Comparison of ENCODE assay signal across 1 cellular context in genomic region chr12:32755654-32756475, GRCh38.
TF ChIP-seq lines count a peak whose summit lies in the region.

Gene YARS2, minus strand, starts transcription at chr12:32755897. Its CDS starts 23 bp downstream, at chr12:32755874.

TF ChIP-seq in HepG2, 621 proteins besides CTCF, POLR2A, EP300 and RAD21 (continued from another document and continues in another):
- TF ChIP-seq ZNF639 (CRISPR knock-in tag; conservative IDR thresholded peaks at IDR 0.05) (no peak), ZNF724P (CRISPR knock-in tag; IDR thresholded peaks at IDR 0.05; ENCODE audit: borderline replicate concordance) (no peak), FOXK2 (IDR thresholded peaks at IDR 0.05) (no peak), ZNF784 (CRISPR knock-in tag; IDR thresholded peaks at IDR 0.05; ENCODE audit: borderline replicate concordance) (0 out of 2 replicates have a peak, but pooled peaks have one; percentile 47), ZBTB21 (CRISPR knock-in tag; IDR thresholded peaks at IDR 0.05) (no peak), TCF7L2 (IDR thresholded peaks at IDR 0.05; ENCODE audit: low read depth, low read length) (no peak), TGIF2 (CRISPR knock-in tag; IDR thresholded peaks at IDR 0.05) (no peak; the same call in none of the 2 replicates), RELA (CRISPR knock-in tag; IDR thresholded peaks at IDR 0.05) (peak; percentile 64; the same call in 1 of the 2 replicates), ADNP (CRISPR knock-in tag; IDR thresholded peaks at IDR 0.05) (no peak), ARNT2 (CRISPR knock-in tag; IDR thresholded peaks at IDR 0.05; ENCODE audit: low read depth) (no peak), ZFP41 (CRISPR knock-in tag; IDR thresholded peaks at IDR 0.05; ENCODE audit: borderline replicate concordance) (no peak), KMT2A (CRISPR knock-in tag; IDR thresholded peaks at IDR 0.05) (no peak), ZNF629 (CRISPR knock-in tag; conservative IDR thresholded peaks at IDR 0.05) (no peak), ZNF644 (CRISPR knock-in tag; IDR thresholded peaks at IDR 0.05; ENCODE audit: low read depth) (no peak), SRF (IDR thresholded peaks at IDR 0.05; ENCODE audit: low read depth, low read length) (no peak), NR1H2 (CRISPR knock-in tag; IDR thresholded peaks at IDR 0.05; ENCODE audit: borderline replicate concordance, low read depth) (no peak), SNAI1 (CRISPR knock-in tag; IDR thresholded peaks at IDR 0.05; ENCODE audit: borderline replicate concordance) (0 out of 2 replicates have a peak, but pooled peaks have one; percentile 53), SMC3 (IDR thresholded peaks at IDR 0.05; ENCODE audit: low read length) (peak; percentile 86), MIER2 (CRISPR knock-in tag; IDR thresholded peaks at IDR 0.05) (peak; percentile 16; the same call in 1 of the 2 replicates), IKZF1 (IDR thresholded peaks at IDR 0.05) (no peak), ARNTL (CRISPR knock-in tag; IDR thresholded peaks at IDR 0.05) (no peak; the same call in 1 of the 2 replicates), CBX5 (CRISPR knock-in tag; IDR thresholded peaks at IDR 0.05; ENCODE audit: borderline replicate concordance) (no peak; the same call in 1 of the 2 replicates), NFE2 (CRISPR knock-in tag; IDR thresholded peaks at IDR 0.05) (no peak), TAF15 (IDR thresholded peaks at IDR 0.05; ENCODE audit: low read depth, low read length, poor library complexity, severe bottlenecking) (no peak), ZNF501 (CRISPR knock-in tag; IDR thresholded peaks at IDR 0.05) (no peak; the same call in 1 of the 2 replicates), ZNF333 (CRISPR knock-in tag; IDR thresholded peaks at IDR 0.05; ENCODE audit: borderline replicate concordance) (no peak; the same call in 1 of the 2 replicates), ZNF704 (CRISPR knock-in tag; IDR thresholded peaks at IDR 0.05; ENCODE audit: borderline replicate concordance) (peak; percentile 43; the same call in 1 of the 2 replicates), THYN1 (CRISPR knock-in tag; IDR thresholded peaks at IDR 0.05; ENCODE audit: borderline replicate concordance, low read depth) (no peak), ZFAT (CRISPR knock-in tag; conservative IDR thresholded peaks at IDR 0.05) (no peak), NKX3-1 (CRISPR knock-in tag; IDR thresholded peaks at IDR 0.05) (no peak; the same call in 1 of the 2 replicates), SRSF9 (IDR thresholded peaks at IDR 0.05; ENCODE audit: borderline replicate concordance, insufficient read depth, low read depth, low read length, poor library complexity, severe bottlenecking) (no peak), CAMTA2 (CRISPR knock-in tag; IDR thresholded peaks at IDR 0.05; ENCODE audit: borderline replicate concordance) (no peak), KDM3A (CRISPR knock-in tag; IDR thresholded peaks at IDR 0.05; ENCODE audit: low read depth) (no peak), ATRX (CRISPR knock-in tag; IDR thresholded peaks at IDR 0.05; ENCODE audit: borderline replicate concordance) (no peak), STAT5B (CRISPR knock-in tag; IDR thresholded peaks at IDR 0.05) (no peak), TBX2 (CRISPR knock-in tag; IDR thresholded peaks at IDR 0.05; ENCODE audit: borderline replicate concordance) (peak; percentile 42; the same call in 1 of the 2 replicates), MXI1 (IDR thresholded peaks at IDR 0.05; ENCODE audit: borderline replicate concordance, low read depth, low read length) (peak; percentile 34; the same call in 1 of the 3 replicates), ZMYM2 (CRISPR knock-in tag; IDR thresholded peaks at IDR 0.05) (no peak), ZNF441 (CRISPR knock-in tag; IDR thresholded peaks at IDR 0.05; ENCODE audit: borderline replicate concordance) (peak; percentile 50; the same call in 1 of the 2 replicates), SPEN (CRISPR knock-in tag; IDR thresholded peaks at IDR 0.05; ENCODE audit: low read depth) (0 out of 2 replicates have a peak, but pooled peaks have one; percentile 6), TFE3 (CRISPR knock-in tag; IDR thresholded peaks at IDR 0.05) (no peak), TBL1XR1 (IDR thresholded peaks at IDR 0.05; ENCODE audit: borderline replicate concordance, low read length, partially characterized antibody) (no peak), FOXP1 (IDR thresholded peaks at IDR 0.05) (no peak), FOXP1 (CRISPR knock-in tag; IDR thresholded peaks at IDR 0.05) (0 out of 2 replicates have a peak, but pooled peaks have one; percentile 7), ZNF34 (CRISPR knock-in tag; IDR thresholded peaks at IDR 0.05; ENCODE audit: borderline replicate concordance) (no peak), MEIS1 (CRISPR knock-in tag; IDR thresholded peaks at IDR 0.05; ENCODE audit: borderline replicate concordance) (no peak), TAF1 (CRISPR knock-in tag; IDR thresholded peaks at IDR 0.05) (peak; percentile 96), ZNF772 (CRISPR knock-in tag; IDR thresholded peaks at IDR 0.05) (peak; percentile 16), HNF4A (CRISPR knock-in tag; IDR thresholded peaks at IDR 0.05) (no peak), BRCA1 (CRISPR knock-in tag; IDR thresholded peaks at IDR 0.05) (no peak), ZNF17 (CRISPR knock-in tag; IDR thresholded peaks at IDR 0.05) (no peak), ZBTB25 (CRISPR knock-in tag; IDR thresholded peaks at IDR 0.05) (no peak), ZNF670 (CRISPR knock-in tag; IDR thresholded peaks at IDR 0.05; ENCODE audit: borderline replicate concordance) (no peak), GPN1 (CRISPR knock-in tag; IDR thresholded peaks at IDR 0.05; ENCODE audit: borderline replicate concordance) (no peak), REXO4 (CRISPR knock-in tag; IDR thresholded peaks at IDR 0.05; ENCODE audit: borderline replicate concordance) (no peak), FOXK1 (CRISPR knock-in tag; IDR thresholded peaks at IDR 0.05; ENCODE audit: borderline replicate concordance, low read depth) (no peak; the same call in 1 of the 2 replicates), KLF15 (CRISPR knock-in tag; IDR thresholded peaks at IDR 0.05; ENCODE audit: borderline replicate concordance) (no peak), BRD4 (CRISPR knock-in tag; IDR thresholded peaks at IDR 0.05) (peak; percentile 11; the same call in 1 of the 2 replicates), ZNF850 (CRISPR knock-in tag; conservative IDR thresholded peaks at IDR 0.05) (no peak), GMEB1 (CRISPR knock-in tag; IDR thresholded peaks at IDR 0.05; ENCODE audit: borderline replicate concordance) (peak; percentile 68; the same call in 1 of the 2 replicates), SMARCE1 (IDR thresholded peaks at IDR 0.05; ENCODE audit: borderline replicate concordance) (no peak), KAT8 (CRISPR knock-in tag; IDR thresholded peaks at IDR 0.05) (peak; percentile 91), ZFY (CRISPR knock-in tag; IDR thresholded peaks at IDR 0.05) (peak; percentile 81), FUBP1 (CRISPR knock-in tag; IDR thresholded peaks at IDR 0.05; ENCODE audit: borderline replicate concordance) (no peak), TRIM24 (CRISPR knock-in tag; IDR thresholded peaks at IDR 0.05) (no peak), PHB2 (IDR thresholded peaks at IDR 0.05; ENCODE audit: partially characterized antibody) (no peak), NRL (CRISPR knock-in tag; IDR thresholded peaks at IDR 0.05; ENCODE audit: borderline replicate concordance) (no peak), NFIC (IDR thresholded peaks at IDR 0.05; ENCODE audit: low read length) (peak; percentile 25; the same call in 1 of the 2 replicates), ZNF775 (CRISPR knock-in tag; IDR thresholded peaks at IDR 0.05; ENCODE audit: borderline replicate concordance) (no peak), PCBP1 (IDR thresholded peaks at IDR 0.05; ENCODE audit: borderline replicate concordance, low read depth, low read length) (no peak), PCBP2 (optimal IDR thresholded peaks at IDR 0.05; ENCODE audit: low read depth, low read length, poor library complexity, severe bottlenecking) (no peak), ZNF3 (CRISPR knock-in tag; IDR thresholded peaks at IDR 0.05) (no peak), MYC (CRISPR knock-in tag; IDR thresholded peaks at IDR 0.05; ENCODE audit: borderline replicate concordance) (no peak), NFKB2 (CRISPR knock-in tag; IDR thresholded peaks at IDR 0.05; ENCODE audit: borderline replicate concordance) (no peak), ATF5 (CRISPR knock-in tag; IDR thresholded peaks at IDR 0.05; ENCODE audit: low read depth) (no peak; the same call in 1 of the 2 replicates), MTF2 (CRISPR knock-in tag; IDR thresholded peaks at IDR 0.05; ENCODE audit: borderline replicate concordance) (no peak), MIXL1 (CRISPR knock-in tag; IDR thresholded peaks at IDR 0.05) (no peak; the same call in 1 of the 2 replicates)
